16 cellular contexts compared by ENCODE assay signal in the genomic region with DNA sequence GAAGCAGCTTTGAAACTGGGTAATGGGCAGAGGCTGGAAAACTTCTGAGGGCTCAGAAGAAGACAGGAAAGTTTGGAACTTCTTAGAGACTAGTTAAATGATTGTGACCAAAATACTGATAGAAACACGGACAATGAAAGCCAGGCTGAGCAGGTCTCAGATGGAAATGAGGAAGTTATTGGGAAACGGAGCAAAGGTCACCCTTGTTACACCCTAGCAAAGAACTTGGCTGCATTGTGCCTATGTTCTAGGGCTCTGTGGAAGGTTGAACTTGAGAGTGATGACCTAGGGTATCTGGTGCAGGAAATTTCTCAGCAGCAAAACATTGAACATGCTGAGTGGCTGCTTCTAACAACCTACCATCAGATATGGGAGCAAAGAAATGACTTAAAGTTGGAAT. TPM values are rescaled to one million over a fixed set of nuclear protein-coding genes. Genes with fewer than 3 reads are reported as not detected.
DNase-seq lines count a peak whose midpoint lies in the region; ATAC-seq and TF ChIP-seq lines count a peak whose summit lies in the region.
"Had no signal": no experiment of that assay in that cellular context is flagged by ENCODE, and none has a peak within 500 bp of the region (broad histone marks: within the 10 kb centered on the region; RNA-seq: fewer than 3 reads in every experiment).

No MANE protein-coding gene starts in this region.

- H3K4me1 Mint-ChIP-seq in T-cell = peaks cover 25 to 31% (median 29%) of the 10 kb centered on the region in 3 donors

- peak; percentile 59 for DNase-seq in GF-D8 (lab: John Stamatoyannopoulos, UW)
- DNase-seq in NB4 (ENCODE audit: low read depth) = peak; percentile 70
- no peak for DNase-seq in T-cell
- no peak for DNase-seq in left lobe of liver (ENCODE audit: low spot score)
- DNase-seq in GDM1 (lab: John Stamatoyannopoulos, UW) = no peak
- no peak for DNase-seq in SK-N-SH
- no peak for DNase-seq in MM.1S
- DNase-seq: C1 segment of cervical spinal cord, DMS79, GOT3, NCI-H1105, NCI-H187, NCI-H774, SJCRH30 had no signal

- no peak for TF ChIP-seq RAD21 in SK-N-SH (IDR thresholded peaks at IDR 0.05; ENCODE audit: low read length)

- no peak overlapping the region for H3K9ac ChIP-seq in SK-N-SH
- H3K9ac ChIP-seq in MM.1S (ENCODE audit: low read length) = no peak overlapping the region

- POLR2A ChIA-PET in T-cell (lab: Charles Lee) = no interaction called here
- POLR2A ChIA-PET in SK-N-SH (lab: Yijun Ruan, JAX) = no interaction called here

- H3F3A ChIP-seq in SK-N-SH (replicated peaks; ENCODE audit: insufficient read depth) = peaks cover 2% of the 10 kb centered on the region
- peaks cover 15% of the 10 kb centered on the region for H3F3A ChIP-seq in MM.1S (ENCODE audit: insufficient read depth, low read length)

- H3K27me3 ChIP-seq in SK-N-SH (ENCODE audit: insufficient read depth) = no peaks in the 10 kb centered on the region
- no peaks in the 10 kb centered on the region for H3K27me3 ChIP-seq in MM.1S (replicated peaks; ENCODE audit: insufficient read depth, low read length)
- H3K27me3 ChIP-seq: SJCRH30 had no signal

- no peaks in the 10 kb centered on the region for H3K36me3 ChIP-seq in SK-N-SH (replicated peaks in 1 of 2; ENCODE audit: control insufficient read depth in 1 of 2, insufficient read depth in 2 of 2, low read length in 1 of 2)
- no peaks in the 10 kb centered on the region for H3K36me3 ChIP-seq in MM.1S (replicated peaks; ENCODE audit: insufficient read depth, low read length)
- H3K36me3 ChIP-seq: SJCRH30 had no signal

- peaks cover 10 to 18% of the 10 kb centered on the region in 2 donors for H3K27me3 Mint-ChIP-seq in T-cell

- no peak overlapping the region for H3K4me3 Mint-ChIP-seq in T-cell

- H3K4me1 ChIP-seq in SK-N-SH (ENCODE audit: control insufficient read depth in 1 of 2, insufficient read depth in 2 of 2, low read depth in 1 of 2, low read length in 1 of 2) (peaks cover 6 to 20% of the 10 kb centered on the region in 2 experiments; a peak in 3 of 4 replicates), MM.1S (ENCODE audit: low read length) (peaks cover 56% of the 10 kb centered on the region)

- TF ChIP-seq EP300 in SK-N-SH (IDR thresholded peaks at IDR 0.05; ENCODE audit: borderline replicate concordance in 1 of 2, low read depth in 1 of 2, low read length in 1 of 2) = no peak

- peak overlapping the region; percentile 77 to 96 for H3K27ac Mint-ChIP-seq in T-cell

- no peaks in the 10 kb centered on the region for H3K9me2 ChIP-seq in SK-N-SH
- no peaks in the 10 kb centered on the region for H3K9me2 ChIP-seq in MM.1S (replicated peaks; ENCODE audit: insufficient read depth, low read length)

- H3K79me2 ChIP-seq in SK-N-SH (ENCODE audit: insufficient read depth) (no peaks in the 10 kb centered on the region), MM.1S (ENCODE audit: low read length) (no peaks in the 10 kb centered on the region)

- CTCF ChIA-PET in T-cell (lab: Charles Lee) = no interaction called here
- CTCF ChIA-PET in SK-N-SH (lab: Yijun Ruan, JAX) = no interaction called here

- H3K4me2 ChIP-seq in SK-N-SH (no peak overlapping the region), MM.1S (ENCODE audit: low read depth, low read length) (no peak overlapping the region)

- no peak overlapping the region for H3K27ac ChIP-seq in SK-N-SH (ENCODE audit: low read depth in 2 of 2, low read length in 1 of 2)
- no peak overlapping the region for H3K27ac ChIP-seq in MM.1S (ENCODE audit: low read length)
- H3K27ac ChIP-seq: RWPE1, SJCRH30 had no signal

- ATAC-seq in T-cell (replicated peaks in 1 of 4) (no peak), left lobe of liver (peak; percentile 80), HG03280 (IDR thresholded peaks at IDR 0.05; ENCODE audit: unreplicated experiment) (no peak)

- no peaks in the 10 kb centered on the region for H3K9me3 ChIP-seq in SK-N-SH
- H3K9me3 ChIP-seq in MM.1S (replicated peaks; ENCODE audit: insufficient read depth, low read length) = no peaks in the 10 kb centered on the region
- H3K9me3 ChIP-seq: SJCRH30 had no signal

- peaks cover 5% of the 10 kb centered on the region for H3K36me3 Mint-ChIP-seq in T-cell

- no peak overlapping the region for H2AFZ ChIP-seq in SK-N-SH (ENCODE audit: low read depth)
- H2AFZ ChIP-seq in MM.1S (ENCODE audit: low read length) = no peak overlapping the region

- 70% methylated on average over 2 of the region's 2 CpGs for WGBS in SK-N-SH (ENCODE audit: low lambda C conversion rate)

- H3K4me3 ChIP-seq in NB4 (ENCODE audit: low read depth, low read length) = no peak overlapping the region
- no peak overlapping the region for H3K4me3 ChIP-seq in SK-N-SH (ENCODE audit: low read depth in 2 of 2, low read length in 1 of 2)
- no peak overlapping the region for H3K4me3 ChIP-seq in MM.1S (ENCODE audit: low read length)
- H3K4me3 ChIP-seq: SJCRH30 had no signal

- H4K20me1 ChIP-seq in SK-N-SH (ENCODE audit: insufficient read depth) (no peaks in the 10 kb centered on the region), MM.1S (ENCODE audit: insufficient read depth, low read length) (no peaks in the 10 kb centered on the region)

- TF ChIP-seq POLR2A in NB4 (IDR thresholded peaks at IDR 0.05; ENCODE audit: extremely low read depth, insufficient read length) = no peak

- TF ChIP-seq CTCF in NB4 (IDR thresholded peaks at IDR 0.05; ENCODE audit: low read depth, low read length) = no peak
- no peak for TF ChIP-seq CTCF in SK-N-SH (IDR thresholded peaks at IDR 0.05)
- no peak for TF ChIP-seq CTCF in MM.1S (IDR thresholded peaks at IDR 0.05; ENCODE audit: low read length)

- H3K9me3 Mint-ChIP-seq in T-cell = peaks cover 0 to 11% (median 8%) of the 10 kb centered on the region in 3 donors

TF ChIP-seq in SK-N-SH, 30 proteins besides CTCF, POLR2A, EP300 and RAD21:
- TF ChIP-seq, protein P1, sequence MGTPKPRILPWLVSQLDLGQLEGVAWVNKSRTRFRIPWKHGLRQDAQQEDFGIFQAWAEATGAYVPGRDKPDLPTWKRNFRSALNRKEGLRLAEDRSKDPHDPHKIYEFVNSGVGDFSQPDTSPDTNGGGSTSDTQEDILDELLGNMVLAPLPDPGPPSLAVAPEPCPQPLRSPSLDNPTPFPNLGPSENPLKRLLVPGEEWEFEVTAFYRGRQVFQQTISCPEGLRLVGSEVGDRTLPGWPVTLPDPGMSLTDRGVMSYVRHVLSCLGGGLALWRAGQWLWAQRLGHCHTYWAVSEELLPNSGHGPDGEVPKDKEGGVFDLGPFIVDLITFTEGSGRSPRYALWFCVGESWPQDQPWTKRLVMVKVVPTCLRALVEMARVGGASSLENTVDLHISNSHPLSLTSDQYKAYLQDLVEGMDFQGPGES (IDR thresholded peaks at IDR 0.05; ENCODE audit: low read depth, low read length) = no peak
- TF ChIP-seq JUND (IDR thresholded peaks at IDR 0.05) = no peak

RNA-seq across cellular contexts. Expression of gene FBXW7, which starts 50.8 kb away (rescaled TPM):
- total RNA-seq in T-cell (100 to 1,000 TPM in 2 of 5 donors, 10 to 100 TPM in 3; 91.9 to 131 (median 96.0) TPM), left lobe of liver (12.2 TPM)
- 7.7 and 11.4 TPM in 2 replicates for polyA plus RNA-seq in SK-N-SH (2012; rRNA removed)
- polyA plus RNA-seq in SK-N-SH (2012; cell fraction: cytosol; rRNA removed) = 8.5 and 11.5 TPM in 2 replicates
- polyA plus RNA-seq in SK-N-SH (2012; cell fraction: nucleus; rRNA removed) = 11.7 and 34.5 TPM in 2 replicates

Comparison
In these comparisons a context has a peak if more than half of its experiments do, and no peak if none do; other contexts are left out.
1. DNase-seq: peak in GF-D8 (single experiment) and NB4 (single experiment); none in T-cell (0 of 34), left lobe of liver (single experiment), GDM1 (single experiment), SK-N-SH (single experiment) and MM.1S (single experiment).